ENCODE assay signal across 13 cellular contexts in the genomic region with DNA sequence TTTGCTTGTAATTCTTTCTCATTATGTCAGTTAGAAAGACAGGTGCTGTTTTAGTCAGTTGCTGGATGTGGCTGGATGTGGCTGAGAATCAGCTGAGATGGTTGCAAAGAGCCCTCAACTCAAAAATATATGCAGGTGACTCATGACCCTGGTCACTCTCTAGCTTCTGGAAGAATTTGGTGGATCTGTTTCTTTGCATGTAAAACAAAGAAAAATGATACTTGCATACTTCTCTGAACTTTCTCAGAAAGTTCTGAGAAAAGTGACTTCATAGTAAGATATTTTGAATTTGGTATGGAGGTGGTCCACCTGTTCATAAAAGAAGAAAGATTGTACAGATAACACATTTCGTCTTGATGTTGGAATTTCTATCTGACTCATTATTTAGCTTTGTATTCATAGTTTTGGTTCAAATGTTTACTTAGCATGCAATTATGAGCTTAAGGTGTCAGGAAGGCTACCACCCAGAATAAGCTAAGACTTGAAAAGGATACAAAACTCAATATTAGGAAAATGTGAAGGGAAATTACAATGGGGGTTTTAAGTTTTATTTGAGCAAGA.
DNase-seq lines count a peak whose midpoint lies in the region; ATAC-seq and TF ChIP-seq lines count a peak whose summit lies in the region.
"Had no signal": no experiment of that assay in that cellular context is flagged by ENCODE, and none has a peak within 500 bp of the region (broad histone marks: within the 10 kb centered on the region; RNA-seq: fewer than 3 reads in every experiment).

No MANE protein-coding gene starts in this region.

- TF ChIP-seq CTCF in prostate gland (IDR thresholded peaks at IDR 0.05), result no peak

- no peak overlapping the region for H3K27ac ChIP-seq in prostate gland
- H3K27ac ChIP-seq: skin epidermis had no signal

- intact Hi-C loops in prostate gland (cut with DNase I), result no loop called here

- no peaks in the 10 kb centered on the region for H3K9me3 ChIP-seq in prostate gland

- no peaks in the 10 kb centered on the region for H3K27me3 ChIP-seq in prostate gland (replicated peaks; ENCODE audit: insufficient read depth)

- H3K9me3 Mint-ChIP-seq in activated naive CD8-positive, alpha-beta T cell (ENCODE audit: low read depth), result no peaks in the 10 kb centered on the region

- WGBS in prostate gland, result 29% methylated on average over 1 of the region's 1 CpG

- H3K4me3 Mint-ChIP-seq in activated naive CD8-positive, alpha-beta T cell, result no peak overlapping the region
- H3K4me3 Mint-ChIP-seq: nephron had no signal

- DNase-seq in stimulated activated CD4-positive, alpha-beta T cell treated with anti-CD3 and anti-CD28 coated beads, Interleukin-12 subunit alpha, Interleukin-12 subunit beta, amount 100 ng/mL, for 48 hours (ENCODE audit: low read depth in 2 of 3, low spot score in 1 of 3), result peak; percentile 17 to 39 (median 20)
- DNase-seq in stimulated activated CD4-positive, alpha-beta T cell treated with anti-CD3 and anti-CD28 coated beads, Interleukin-4, amount 100 ng/mL, for 1 hour, result no peak
- DNase-seq in HT1080 (ENCODE audit: low read depth) (peak; percentile 30), NCI-H82 (lab: John Stamatoyannopoulos, UW) (no peak), prostate gland (ENCODE audit: low spot score) (no peak)
- peak; percentile 13 for DNase-seq in stimulated activated naive CD8-positive, alpha-beta T cell treated with anti-CD3 and anti-CD28 coated beads, Interleukin-15, Interleukin-2, amounts not matched to agents 100 U/mL and 50 U/mL, for 24 hours
- DNase-seq: effector CD4-positive, alpha-beta T cell; NCI-H2171 treated with DMSO at 0.1 percent for 48 hours had no signal

- peak overlapping the region; percentile 23 for H3K27ac Mint-ChIP-seq in activated naive CD8-positive, alpha-beta T cell
- H3K27ac Mint-ChIP-seq: nephron had no signal

- no peaks in the 10 kb centered on the region for H3K36me3 Mint-ChIP-seq in activated naive CD8-positive, alpha-beta T cell

- peaks cover 11% of the 10 kb centered on the region for H3K4me1 Mint-ChIP-seq in activated naive CD8-positive, alpha-beta T cell (ENCODE audit: low read depth)
- H3K4me1 Mint-ChIP-seq: nephron had no signal

- TF ChIP-seq POLR2A in prostate gland (IDR thresholded peaks at IDR 0.05), result no peak

- H3K4me3 ChIP-seq in prostate gland, result no peak overlapping the region
- H3K4me3 ChIP-seq: skin epidermis had no signal

- H3K36me3 ChIP-seq in prostate gland, result no peaks in the 10 kb centered on the region

- no peaks in the 10 kb centered on the region for H3K27me3 Mint-ChIP-seq in activated naive CD8-positive, alpha-beta T cell

- H3K4me1 ChIP-seq in prostate gland (replicated peaks), result no peaks in the 10 kb centered on the region

- peak; percentile 89 for ATAC-seq in stimulated activated naive CD8-positive, alpha-beta T cell treated with anti-CD3 and anti-CD28 coated beads, Interleukin-15, Interleukin-2, amounts not matched to agents 100 U/mL and 50 U/mL, for 24 hours
- ATAC-seq in GM21381 (IDR thresholded peaks at IDR 0.05; ENCODE audit: unreplicated experiment), result no peak
- ATAC-seq: left lobe of liver had no signal

Comparison
In these comparisons a context has a peak if more than half of its experiments do, and no peak if none do; other contexts are left out.
1. DNase-seq: peak in stimulated activated CD4-positive, alpha-beta T cell treated with anti-CD3 and anti-CD28 coated beads, Interleukin-12 subunit alpha, Interleukin-12 subunit beta, amount 100 ng/mL, for 48 hours (3 of 3), HT1080 (single experiment) and stimulated activated naive CD8-positive, alpha-beta T cell treated with anti-CD3 and anti-CD28 coated beads, Interleukin-15, Interleukin-2, amounts not matched to agents 100 U/mL and 50 U/mL, for 24 hours (single experiment); none in stimulated activated CD4-positive, alpha-beta T cell treated with anti-CD3 and anti-CD28 coated beads, Interleukin-4, amount 100 ng/mL, for 1 hour (single experiment), NCI-H82 (single experiment) and prostate gland (single experiment).